18 cellular contexts compared by ENCODE assay signal in the genomic region with DNA sequence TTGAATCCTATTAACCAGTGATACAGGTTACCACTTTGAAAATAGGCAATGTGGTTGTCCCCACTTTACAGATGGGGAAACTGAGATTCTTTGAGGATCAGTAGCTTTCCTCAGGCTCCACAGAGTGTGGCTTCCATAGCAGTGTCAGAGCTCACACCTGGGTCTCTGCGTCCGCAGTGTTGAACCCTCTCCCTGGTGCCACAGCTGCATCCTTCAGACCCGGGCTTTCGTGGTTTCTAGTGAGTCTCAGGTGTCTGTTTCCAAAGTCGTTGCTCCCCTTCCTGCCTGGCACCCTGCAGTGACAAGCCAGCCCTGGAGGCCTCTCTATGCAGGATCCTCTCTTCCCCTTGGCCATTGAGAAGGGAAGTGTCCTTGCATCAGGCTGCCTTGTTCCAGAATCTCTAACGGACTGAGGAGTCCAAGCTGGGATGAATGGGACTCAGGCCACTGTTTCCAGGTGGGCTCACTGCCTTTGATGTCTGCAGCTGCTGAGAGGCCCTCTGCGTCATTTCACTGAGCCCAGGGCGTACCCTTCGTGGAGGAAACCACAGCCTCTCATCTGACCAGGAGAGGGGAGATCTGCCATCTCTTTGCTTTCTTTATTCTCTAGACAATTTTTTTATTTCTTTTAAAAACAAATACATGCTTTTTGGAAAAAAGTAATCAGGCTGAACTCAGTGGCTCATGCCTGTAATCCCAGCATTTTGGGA. TPM values are rescaled to one million over a fixed set of nuclear protein-coding genes. Genes with fewer than 3 reads are reported as not detected.
A peak's percentile ranks its signal among the peaks of the same experiment; 100 is the strongest.
DNase-seq lines count a peak whose midpoint lies in the region; ATAC-seq, FAIRE-seq and TF ChIP-seq lines count a peak whose summit lies in the region.
"Had no signal": no experiment of that assay in that cellular context is flagged by ENCODE, and none has a peak within 500 bp of the region (broad histone marks: within the 10 kb centered on the region; RNA-seq: fewer than 3 reads in every experiment).

No MANE protein-coding gene starts in this region.

- no peak for FAIRE-seq in frontal cortex (lab: Jason Lieb, UNC)

- DNase-seq in natural killer cell (no peak), islet precursor cell (peak; percentile 49), LoVo (ENCODE audit: low spot score) (no peak), frontal cortex (ENCODE audit: low spot score in 2 of 2) (no peak)
- DNase-seq in natural killer cell treated with Interleukin-12 subunit alpha and Interleukin-12 subunit beta and Interleukin-15 and Interleukin-18, amount 100 ng/mL, for 72 hours (ENCODE audit: low spot score) = no peak
- DNase-seq: CD4-positive, CD25-positive, alpha-beta regulatory T cell; H9; MG63; NCI-H1105; NCI-H2029; NCI-H2227 treated with DMSO at 0.1 percent for 48 hours; NCI-H524 had no signal

- no peak overlapping the region for H3K4me3 ChIP-seq in thymus (ENCODE audit: low read length)
- H3K4me3 ChIP-seq: MG63, Peyer's patch had no signal

- intact Hi-C loops in natural killer cell (cut with micrococcal nuclease) = no loop called here

- peak in 2 of 3 donors; percentile 31 to 61 for ATAC-seq in natural killer cell
- no peak for ATAC-seq in natural killer cell treated with Interleukin-12 subunit alpha and Interleukin-12 subunit beta and Interleukin-15 and Interleukin-18, amount 100 ng/mL, for 72 hours
- no peak for ATAC-seq in HG02884 (IDR thresholded peaks at IDR 0.05; ENCODE audit: unreplicated experiment)
- ATAC-seq: Right ventricle myocardium inferior had no signal

- no peak overlapping the region for H3K4me3 Mint-ChIP-seq in natural killer cell
- no peak overlapping the region for H3K4me3 Mint-ChIP-seq in natural killer cell treated with Interleukin-12 subunit alpha and Interleukin-12 subunit beta and Interleukin-15 and Interleukin-18, amount 100 ng/mL, for 72 hours
- H3K4me3 Mint-ChIP-seq: CD4-positive, CD25-positive, alpha-beta regulatory T cell; H9; IgD-negative memory B cell had no signal

- H3K27ac Mint-ChIP-seq in natural killer cell = peak overlapping the region in 1 of 2 donors; percentile 58
- no peak overlapping the region for H3K27ac Mint-ChIP-seq in natural killer cell treated with Interleukin-12 subunit alpha and Interleukin-12 subunit beta and Interleukin-15 and Interleukin-18, amount 100 ng/mL, for 72 hours
- H3K27ac Mint-ChIP-seq: IgD-negative memory B cell had no signal

- no peaks in the 10 kb centered on the region for H3K27me3 ChIP-seq in thymus (ENCODE audit: control insufficient read depth, insufficient read depth)
- H3K27me3 ChIP-seq: MG63, Peyer's patch had no signal

- H3K27ac ChIP-seq in KOPT-K1 (ENCODE audit: low read depth, low read length, poor library complexity, severe bottlenecking) = peak overlapping the region; percentile 67
- H3K27ac ChIP-seq in thymus (ENCODE audit: low read depth) = peak overlapping the region; percentile 46
- H3K27ac ChIP-seq: Peyer's patch had no signal

- peaks cover 0 to 11% of the 10 kb centered on the region in 2 donors for H3K27me3 Mint-ChIP-seq in natural killer cell (ENCODE audit: low read depth in 2 of 2)
- peaks cover 0 to 3% of the 10 kb centered on the region in 2 donors for H3K27me3 Mint-ChIP-seq in natural killer cell treated with Interleukin-12 subunit alpha and Interleukin-12 subunit beta and Interleukin-15 and Interleukin-18, amount 100 ng/mL, for 72 hours

- H3K9me3 ChIP-seq in KOPT-K1 (ENCODE audit: insufficient read depth, low read length, poor library complexity, severe bottlenecking) = peaks cover 17% of the 10 kb centered on the region
- H3K9me3 ChIP-seq in thymus (ENCODE audit: control insufficient read depth) = no peaks in the 10 kb centered on the region
- H3K9me3 ChIP-seq: Peyer's patch had no signal

- H3K9me3 Mint-ChIP-seq in natural killer cell = no peaks in the 10 kb centered on the region
- peaks cover 3% of the 10 kb centered on the region for H3K9me3 Mint-ChIP-seq in natural killer cell treated with Interleukin-12 subunit alpha and Interleukin-12 subunit beta and Interleukin-15 and Interleukin-18, amount 100 ng/mL, for 72 hours

- TF ChIP-seq CTCF in natural killer cell (IDR thresholded peaks at IDR 0.05) = no peak

- H3K36me3 Mint-ChIP-seq in natural killer cell = no peaks in the 10 kb centered on the region
- H3K36me3 Mint-ChIP-seq in natural killer cell treated with Interleukin-12 subunit alpha and Interleukin-12 subunit beta and Interleukin-15 and Interleukin-18, amount 100 ng/mL, for 72 hours = no peaks in the 10 kb centered on the region
- H3K36me3 Mint-ChIP-seq: CD4-positive, CD25-positive, alpha-beta regulatory T cell; IgD-negative memory B cell had no signal

- WGBS in thymus = 8% methylated on average over 9 of the region's 9 CpGs

- peaks cover 6% of the 10 kb centered on the region for H3K4me1 ChIP-seq in thymus (ENCODE audit: control insufficient read depth, insufficient read depth, low read length)

- peaks cover 5 to 9% of the 10 kb centered on the region in 2 donors for H3K4me1 Mint-ChIP-seq in natural killer cell
- H3K4me1 Mint-ChIP-seq in natural killer cell treated with Interleukin-12 subunit alpha and Interleukin-12 subunit beta and Interleukin-15 and Interleukin-18, amount 100 ng/mL, for 72 hours (ENCODE audit: low read depth in 2 of 2) = peaks cover 5 to 10% of the 10 kb centered on the region in 2 donors
- H3K4me1 Mint-ChIP-seq: IgD-negative memory B cell had no signal

- H3K36me3 ChIP-seq in KOPT-K1 (ENCODE audit: insufficient read depth, low read length) (no peaks in the 10 kb centered on the region), thymus (ENCODE audit: control insufficient read depth, insufficient read depth) (no peaks in the 10 kb centered on the region)
- H3K36me3 ChIP-seq: MG63, Peyer's patch had no signal

RNA-seq across cellular contexts. Expression of a gene that starts 48.4 kb away (rescaled TPM):
- total RNA-seq in natural killer cell (10 to 100 TPM; 54.6 to 68.6 (median 57.4) TPM), frontal cortex (14.3 TPM)
- 10 to 100 TPM; 19.9 to 39.6 TPM for total RNA-seq in natural killer cell treated with Interleukin-12 subunit alpha and Interleukin-12 subunit beta and Interleukin-15 and Interleukin-18, amount 100 ng/mL, for 72 hours
- 17.3 TPM for polyA plus RNA-seq in thymus

RNA-seq across cellular contexts. Expression of a gene that starts 53.6 kb away (rescaled TPM):
- total RNA-seq in natural killer cell (under 1 TPM in 2 of 3 donors, not detected in 1; 0.16 to 0.70 TPM), frontal cortex (225 TPM)
- total RNA-seq in natural killer cell treated with Interleukin-12 subunit alpha and Interleukin-12 subunit beta and Interleukin-15 and Interleukin-18, amount 100 ng/mL, for 72 hours = not detected
- polyA plus RNA-seq in thymus = 12.8 TPM
- total RNA-seq: CD4-positive, CD25-positive, alpha-beta regulatory T cell had no signal
- polyA plus RNA-seq: IgD-negative memory B cell had no signal

Comparison
In these comparisons a context has a peak if more than half of its experiments do, and no peak if none do; other contexts are left out.
1. ATAC-seq: peak in natural killer cell (2 of 3); none in natural killer cell treated with Interleukin-12 subunit alpha and Interleukin-12 subunit beta and Interleukin-15 and Interleukin-18, amount 100 ng/mL, for 72 hours (0 of 2) and HG02884 (single experiment).
2. RNA of a gene that starts 53.6 kb away (total RNA-seq): 225 TPM in frontal cortex (single experiment); 0.16 to 0.70 TPM in natural killer cell and not detected in natural killer cell treated with Interleukin-12 subunit alpha and Interleukin-12 subunit beta and Interleukin-15 and Interleukin-18, amount 100 ng/mL, for 72 hours; every median in the first group is over 100 times any median in the second.